1 cellular context compared by ENCODE assay signal in the genomic region with DNA sequence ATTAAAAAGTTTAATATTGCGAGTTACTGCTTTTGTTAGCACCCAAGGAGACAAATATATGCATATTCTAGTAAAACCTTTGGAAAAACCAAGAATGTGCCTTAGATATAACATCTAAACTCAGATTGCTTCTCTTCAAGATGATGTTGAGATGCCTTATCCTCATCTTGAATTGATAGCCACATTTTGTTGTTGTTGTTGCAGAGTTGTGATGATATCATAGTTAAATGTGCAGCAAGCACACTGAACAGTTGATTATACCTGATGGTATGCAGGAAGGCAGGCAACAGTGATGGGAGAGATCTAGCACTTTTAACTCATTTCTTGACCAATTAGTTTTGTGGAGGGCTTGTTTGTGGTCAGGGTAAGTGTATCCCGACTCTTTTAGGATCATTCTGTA.
A peak's percentile ranks its signal among the peaks of the same experiment; 100 is the strongest.
TF ChIP-seq lines count a peak whose summit lies in the region.

No MANE protein-coding gene starts in this region.

TF ChIP-seq in K562, 482 proteins besides CTCF, POLR2A, EP300 and RAD21:
- TF ChIP-seq CBFA2T3 (IDR thresholded peaks at IDR 0.05) (0 out of 2 replicates have a peak, but pooled peaks have one; percentile 6), MYNN (IDR thresholded peaks at IDR 0.05) (no peak), MYNN (CRISPR knock-in tag; IDR thresholded peaks at IDR 0.05) (no peak)
TF ChIP-seq in K562: peak in this region for 1.
